ENCODE assay signal across 9 cellular contexts in the genomic region with DNA sequence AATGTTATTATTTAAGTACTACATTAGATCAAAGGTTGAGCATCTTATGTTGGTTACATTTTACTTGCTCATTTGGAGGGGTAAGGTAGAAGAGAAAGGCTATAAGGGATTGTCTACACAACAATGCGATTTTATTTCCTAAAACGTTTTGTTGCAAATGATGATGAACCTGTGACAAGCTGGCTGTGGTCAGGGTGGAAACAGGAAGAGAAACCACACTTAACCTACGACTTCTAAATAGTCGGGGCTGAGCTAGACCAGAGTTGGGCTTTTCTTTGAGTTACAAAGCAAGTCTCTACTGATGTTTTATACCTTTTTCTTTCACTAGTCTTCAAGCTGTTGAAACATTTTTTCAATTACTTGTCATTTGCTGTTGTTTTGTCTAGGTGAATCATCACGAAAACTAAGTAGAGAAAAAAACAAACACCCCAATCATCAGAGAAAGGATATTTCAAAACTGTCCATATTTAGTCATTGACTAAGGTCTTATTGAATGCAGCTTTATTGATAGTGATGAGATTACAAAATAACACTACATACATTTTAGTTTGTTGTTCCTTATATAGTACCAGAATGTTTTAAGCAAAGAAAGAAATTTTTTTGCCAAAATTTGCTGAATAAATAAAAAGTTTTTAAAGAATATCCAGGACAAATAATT. TPM values are rescaled to one million over a fixed set of nuclear protein-coding genes. Genes with fewer than 3 reads are reported as not detected.
DNase-seq lines count a peak whose midpoint lies in the region; ATAC-seq, FAIRE-seq and TF ChIP-seq lines count a peak whose summit lies in the region.
"Had no signal": no experiment of that assay in that cellular context is flagged by ENCODE, and none has a peak within 500 bp of the region (broad histone marks: within the 10 kb centered on the region; RNA-seq: fewer than 3 reads in every experiment).

No MANE protein-coding gene starts in this region.

- TF ChIP-seq CTCF in kidney (IDR thresholded peaks at IDR 0.05; ENCODE audit: borderline replicate concordance, extremely low read depth, insufficient read depth) = no peak

- peaks cover 35% of the 10 kb centered on the region for H3K4me1 Mint-ChIP-seq in T-helper 2 cell treated with Interferon-gamma antibody and Interleukin-4, amounts not matched to agents 5 μg/mL and 100 μg/mL, for 36 hours (ENCODE audit: low read depth)
- H3K4me1 Mint-ChIP-seq in naive thymus-derived CD8-positive, alpha-beta T cell = peaks cover 19 to 47% (median 32%) of the 10 kb centered on the region in 4 donors

- POLR2A ChIA-PET in naive thymus-derived CD8-positive, alpha-beta T cell (lab: Charles Lee) = interaction anchor here (1.0 to 1.3 kb wide), 2 partner anchors 85 to 100 kb away, joined by 3 to 8 read pairs; no protein-coding TSS in a partner anchor

- no peak for FAIRE-seq in kidney (lab: Jason Lieb, UNC)

- no peaks in the 10 kb centered on the region for H3K9me3 ChIP-seq in kidney (ENCODE audit: control insufficient read depth in 1 of 2, low read length in 2 of 2)

- peaks cover 0 to 8% of the 10 kb centered on the region in 2 donors for H3K4me1 ChIP-seq in kidney (ENCODE audit: control insufficient read depth in 1 of 2, insufficient read depth in 1 of 2, low read depth in 1 of 2, low read length in 2 of 2)

- peak overlapping the region; percentile 66 for H3K4me3 Mint-ChIP-seq in T-helper 2 cell treated with Interferon-gamma antibody and Interleukin-4, amounts not matched to agents 5 μg/mL and 100 μg/mL, for 36 hours
- peak overlapping the region in 9 of 10 donors; percentile 9 to 71 (median 52) for H3K4me3 Mint-ChIP-seq in naive thymus-derived CD8-positive, alpha-beta T cell

- H3K36me3 ChIP-seq in kidney (ENCODE audit: control insufficient read depth in 1 of 2, insufficient read depth in 2 of 2, low read length in 2 of 2) = no peaks in the 10 kb centered on the region

- DNase-seq in activated T-cell treated with anti-CD3 and anti-CD28 coated beads for 1 hour (ENCODE audit: low read depth) = peak; percentile 12
- DNase-seq in activated T-cell treated with anti-CD3 and anti-CD28 coated beads, Interleukin-2, amount 50 U/mL, for 1 hour = no peak
- DNase-seq in T-helper 2 cell treated with Interferon-gamma antibody and Interleukin-4, amounts not matched to agents 5 μg/mL and 100 μg/mL, for 36 hours (ENCODE audit: low spot score) = peak; percentile 44
- peak in 9 of 10 donors; percentile 10 to 65 (median 31) for DNase-seq in naive thymus-derived CD8-positive, alpha-beta T cell
- no peak for DNase-seq in kidney
- no peak for DNase-seq in left ventricle myocardium superior
- no peak for DNase-seq in hepatic stellate cell (ENCODE audit: low spot score)

- H3K4me3 ChIP-seq in kidney (ENCODE audit: low read length in 2 of 2) = no peak overlapping the region

- H3K36me3 Mint-ChIP-seq in T-helper 2 cell treated with Interferon-gamma antibody and Interleukin-4, amounts not matched to agents 5 μg/mL and 100 μg/mL, for 36 hours (ENCODE audit: low read depth) = peaks cover 6% of the 10 kb centered on the region
- H3K36me3 Mint-ChIP-seq in naive thymus-derived CD8-positive, alpha-beta T cell = no peaks in the 10 kb centered on the region

- H3K27ac ChIP-seq in kidney (ENCODE audit: low read depth in 2 of 2, low read length in 2 of 2) = no peak overlapping the region
- H3K27ac ChIP-seq: VCaP had no signal

- ATAC-seq in HG03139 (IDR thresholded peaks at IDR 0.05; ENCODE audit: unreplicated experiment) (peak; percentile 70), left ventricle myocardium superior (no peak)
- ATAC-seq in naive thymus-derived CD8-positive, alpha-beta T cell = peak; percentile 11 to 26

- no peak overlapping the region for H3K9ac ChIP-seq in kidney (ENCODE audit: low read length in 2 of 2)

- no peaks in the 10 kb centered on the region for H3K9me3 Mint-ChIP-seq in T-helper 2 cell treated with Interferon-gamma antibody and Interleukin-4, amounts not matched to agents 5 μg/mL and 100 μg/mL, for 36 hours
- H3K9me3 Mint-ChIP-seq in naive thymus-derived CD8-positive, alpha-beta T cell = no peaks in the 10 kb centered on the region

- peaks cover 4% of the 10 kb centered on the region for H3K27me3 Mint-ChIP-seq in T-helper 2 cell treated with Interferon-gamma antibody and Interleukin-4, amounts not matched to agents 5 μg/mL and 100 μg/mL, for 36 hours (ENCODE audit: low read depth)
- no peaks in the 10 kb centered on the region for H3K27me3 Mint-ChIP-seq in naive thymus-derived CD8-positive, alpha-beta T cell

- intact Hi-C loops in kidney (cut with DNase I) (loop anchor here (10.0 kb wide), 1 partner anchor 153 kb away; no protein-coding TSS in a partner anchor), left ventricle myocardium superior (cut with micrococcal nuclease) (no loop called here)

- peak overlapping the region; percentile 96 for H3K27ac Mint-ChIP-seq in T-helper 2 cell treated with Interferon-gamma antibody and Interleukin-4, amounts not matched to agents 5 μg/mL and 100 μg/mL, for 36 hours
- H3K27ac Mint-ChIP-seq in naive thymus-derived CD8-positive, alpha-beta T cell = peak overlapping the region in 9 of 10 donors; percentile 45 to 90 (median 77)

RNA-seq across cellular contexts. Expression of a gene that starts 18.0 kb away (rescaled TPM):
- total RNA-seq in naive thymus-derived CD8-positive, alpha-beta T cell = under 1 TPM; 0.77 to 0.88 TPM
- not detected for polyA plus RNA-seq in naive thymus-derived CD8-positive, alpha-beta T cell
- total RNA-seq in kidney (0.25 TPM), left ventricle myocardium superior (328 TPM)
- polyA plus RNA-seq in kidney (ENCODE audit: insufficient read depth, low read depth, low replicate concordance) = 0.22 TPM

Comparison
In these comparisons a context has a peak if more than half of its experiments do, and no peak if none do; other contexts are left out.
1. DNase-seq: peak in activated T-cell treated with anti-CD3 and anti-CD28 coated beads for 1 hour (single experiment), T-helper 2 cell treated with Interferon-gamma antibody and Interleukin-4, amounts not matched to agents 5 μg/mL and 100 μg/mL, for 36 hours (single experiment) and naive thymus-derived CD8-positive, alpha-beta T cell (9 of 10); none in activated T-cell treated with anti-CD3 and anti-CD28 coated beads, Interleukin-2, amount 50 U/mL, for 1 hour (single experiment), kidney (single experiment), left ventricle myocardium superior (single experiment) and hepatic stellate cell (single experiment).
2. RNA of a gene that starts 18.0 kb away (total RNA-seq): 328 TPM in left ventricle myocardium superior (single experiment); 0.77 to 0.88 TPM in naive thymus-derived CD8-positive, alpha-beta T cell and 0.25 TPM in kidney (single experiment); every median in the first group is over 100 times any median in the second.